Comparison of ENCODE assay signal across 9 cellular contexts in the genomic region with DNA sequence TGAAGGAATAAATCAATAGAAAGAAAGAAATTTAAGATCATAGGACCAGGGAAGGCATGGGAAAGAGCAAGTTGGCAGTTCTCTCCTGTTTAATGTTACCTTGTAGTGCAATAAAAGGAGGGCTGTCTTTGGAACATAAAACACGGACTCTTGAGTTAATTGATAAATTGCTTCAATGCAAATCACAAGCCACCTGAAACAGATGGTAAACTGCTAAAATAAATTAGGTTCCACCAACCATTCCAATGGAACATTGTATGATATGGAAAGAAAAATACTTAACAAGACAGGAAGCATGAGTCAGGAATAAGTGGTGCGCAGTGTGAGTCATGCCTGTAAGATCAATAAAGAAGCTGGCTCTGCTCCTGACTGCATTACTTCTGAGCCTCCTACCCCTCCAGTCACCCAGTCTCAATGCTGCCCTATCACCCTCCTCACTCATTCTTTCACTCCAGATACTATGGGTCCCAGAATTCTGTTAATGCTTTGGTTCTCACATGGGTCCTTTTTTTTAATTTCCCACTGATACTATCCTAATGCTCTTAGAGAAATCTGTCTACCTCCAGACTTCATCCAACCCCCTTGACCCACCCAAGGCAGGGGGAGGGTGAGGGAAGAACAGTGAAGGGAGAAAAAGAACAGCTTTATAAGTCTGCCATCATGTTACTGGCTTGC.
DNase-seq lines count a peak whose midpoint lies in the region; ATAC-seq, FAIRE-seq and TF ChIP-seq lines count a peak whose summit lies in the region.
"Had no signal": no experiment of that assay in that cellular context is flagged by ENCODE, and none has a peak within 500 bp of the region (broad histone marks: within the 10 kb centered on the region; RNA-seq: fewer than 3 reads in every experiment).

No MANE protein-coding gene starts in this region.

- intact Hi-C loops in activated CD4-positive, alpha-beta T cell treated with anti-CD3 and anti-CD28 coated beads, Interleukin-2, amount 10 ng/mL, durations not matched to agents 24 days and 14 days (cut with micrococcal nuclease), result no loop called here

- no peak for DNase-seq in activated CD4-positive, alpha-beta T cell treated with anti-CD3 and anti-CD28 coated beads, Interleukin-2, amount 10 ng/mL, durations not matched to agents 24 days and 14 days
- DNase-seq in activated CD4-positive, alpha-beta T cell treated with anti-CD3 and anti-CD28 coated beads for 4 hours, result no peak
- peak; percentile 19 for DNase-seq in NCI-H510A treated with DMSO at 0.1 percent for 48 hours (lab: John Stamatoyannopoulos, UW)
- peak; percentile 86 for DNase-seq in epithelial cell of prostate (ENCODE audit: low read depth, low spot score)
- no peak for DNase-seq in stimulated activated effector memory CD8-positive, alpha-beta T cell treated with anti-CD3 and anti-CD28 coated beads, Interleukin-12 subunit alpha, Interleukin-12 subunit beta, amount 100 ng/mL, for 72 hours (ENCODE audit: low spot score in 2 of 2)
- DNase-seq in GM12891 (ENCODE audit: insufficient read length, low spot score), result no peak
- no peak for DNase-seq in activated naive CD4-positive, alpha-beta T cell (lab: John Stamatoyannopoulos, UW)

- no peaks in the 10 kb centered on the region for H3K27me3 Mint-ChIP-seq in activated CD4-positive, alpha-beta T cell treated with anti-CD3 and anti-CD28 coated beads, Interleukin-2, amount 10 ng/mL, durations not matched to agents 24 days and 14 days

- TF ChIP-seq POLR2A in GM12891 (IDR thresholded peaks at IDR 0.05; ENCODE audit: low read depth, low read length), result no peak

- H3K4me1 Mint-ChIP-seq in activated CD4-positive, alpha-beta T cell treated with anti-CD3 and anti-CD28 coated beads, Interleukin-2, amount 10 ng/mL, durations not matched to agents 24 days and 14 days, result peaks cover 8% of the 10 kb centered on the region
- no peaks in the 10 kb centered on the region for H3K4me1 Mint-ChIP-seq in stimulated activated effector memory CD8-positive, alpha-beta T cell treated with anti-CD3 and anti-CD28 coated beads, Interleukin-12 subunit alpha, Interleukin-12 subunit beta, amount 100 ng/mL, for 72 hours

- FAIRE-seq in GM12891 (lab: Jason Lieb, UNC), result no peak

- ATAC-seq in stimulated activated effector memory CD8-positive, alpha-beta T cell treated with anti-CD3 and anti-CD28 coated beads, Interleukin-12 subunit alpha, Interleukin-12 subunit beta, amount 100 ng/mL, for 72 hours, result peak; percentile 77
- ATAC-seq in HG03378 (IDR thresholded peaks at IDR 0.05; ENCODE audit: unreplicated experiment), result no peak

- H3K9me3 Mint-ChIP-seq in activated CD4-positive, alpha-beta T cell treated with anti-CD3 and anti-CD28 coated beads, Interleukin-2, amount 10 ng/mL, durations not matched to agents 24 days and 14 days, result no peaks in the 10 kb centered on the region
- H3K9me3 Mint-ChIP-seq in stimulated activated effector memory CD8-positive, alpha-beta T cell treated with anti-CD3 and anti-CD28 coated beads, Interleukin-12 subunit alpha, Interleukin-12 subunit beta, amount 100 ng/mL, for 72 hours, result no peaks in the 10 kb centered on the region

- peak overlapping the region; percentile 79 for H3K27ac ChIP-seq in epithelial cell of prostate
- H3K27ac ChIP-seq: SK-N-MC had no signal

- H3K36me3 Mint-ChIP-seq in activated CD4-positive, alpha-beta T cell treated with anti-CD3 and anti-CD28 coated beads, Interleukin-2, amount 10 ng/mL, durations not matched to agents 24 days and 14 days (ENCODE audit: low read depth), result no peaks in the 10 kb centered on the region
- no peaks in the 10 kb centered on the region for H3K36me3 Mint-ChIP-seq in stimulated activated effector memory CD8-positive, alpha-beta T cell treated with anti-CD3 and anti-CD28 coated beads, Interleukin-12 subunit alpha, Interleukin-12 subunit beta, amount 100 ng/mL, for 72 hours

- H3K4me3 Mint-ChIP-seq in activated CD4-positive, alpha-beta T cell treated with anti-CD3 and anti-CD28 coated beads, Interleukin-2, amount 10 ng/mL, durations not matched to agents 24 days and 14 days, result no peak overlapping the region
- no peak overlapping the region for H3K4me3 Mint-ChIP-seq in stimulated activated effector memory CD8-positive, alpha-beta T cell treated with anti-CD3 and anti-CD28 coated beads, Interleukin-12 subunit alpha, Interleukin-12 subunit beta, amount 100 ng/mL, for 72 hours

- H3K27ac Mint-ChIP-seq in activated CD4-positive, alpha-beta T cell treated with anti-CD3 and anti-CD28 coated beads, Interleukin-2, amount 10 ng/mL, durations not matched to agents 24 days and 14 days, result peak overlapping the region; percentile 9
- no peak overlapping the region for H3K27ac Mint-ChIP-seq in stimulated activated effector memory CD8-positive, alpha-beta T cell treated with anti-CD3 and anti-CD28 coated beads, Interleukin-12 subunit alpha, Interleukin-12 subunit beta, amount 100 ng/mL, for 72 hours

TF ChIP-seq in GM12891, 5 proteins besides CTCF, POLR2A, EP300 and RAD21:
- TF ChIP-seq PAX5 (IDR thresholded peaks at IDR 0.05; ENCODE audit: insufficient read depth, low read length, severe bottlenecking), result no peak
- TF ChIP-seq POLR2AphosphoS5 (IDR thresholded peaks at IDR 0.05; ENCODE audit: low read depth, low read length), result no peak
- TF ChIP-seq POU2F2 (IDR thresholded peaks at IDR 0.05; ENCODE audit: low read depth, low read length), result no peak
- no peak for TF ChIP-seq SPI1 (IDR thresholded peaks at IDR 0.05; ENCODE audit: low read depth, low read length)
- no peak for TF ChIP-seq TAF1 (IDR thresholded peaks at IDR 0.05; ENCODE audit: low read depth, low read length)

Comparison
In these comparisons a context has a peak if more than half of its experiments do, and no peak if none do; other contexts are left out.
1. DNase-seq: peak in NCI-H510A treated with DMSO at 0.1 percent for 48 hours (single experiment) and epithelial cell of prostate (single experiment); none in activated CD4-positive, alpha-beta T cell treated with anti-CD3 and anti-CD28 coated beads, Interleukin-2, amount 10 ng/mL, durations not matched to agents 24 days and 14 days (single experiment), activated CD4-positive, alpha-beta T cell treated with anti-CD3 and anti-CD28 coated beads for 4 hours (0 of 2), stimulated activated effector memory CD8-positive, alpha-beta T cell treated with anti-CD3 and anti-CD28 coated beads, Interleukin-12 subunit alpha, Interleukin-12 subunit beta, amount 100 ng/mL, for 72 hours (0 of 2), GM12891 (single experiment) and activated naive CD4-positive, alpha-beta T cell (0 of 4).